Comparison of ENCODE assay signal across 8 cellular contexts in genomic region chr20:59042151-59042795, GRCh38. TPM values are rescaled to one million over a fixed set of nuclear protein-coding genes. Genes with fewer than 3 reads are reported as not detected.
DNase-seq lines count a peak whose midpoint lies in the region; ATAC-seq, FAIRE-seq and TF ChIP-seq lines count a peak whose summit lies in the region.

Gene PRELID3B (minus strand): TSS chr20:59042786. CDS start chr20:59042730, 56 bp downstream.

- TF ChIP-seq CTCF in SU-DHL-6 (IDR thresholded peaks at IDR 0.05; ENCODE audit: insufficient read depth, low read length, poor library complexity, severe bottlenecking) (no peak), endothelial cell of umbilical vein (IDR thresholded peaks at IDR 0.05; ENCODE audit: extremely low read depth in 1 of 2, insufficient read depth in 1 of 2, low read depth in 1 of 2, low read length in 2 of 2) (no peak)

- H3K4me1 ChIP-seq in endothelial cell of umbilical vein (ENCODE audit: control insufficient read depth, extremely low read depth, insufficient read depth, low read length) (peaks cover 8% of the 10 kb centered on the region), mucosa of rectum (ENCODE audit: control insufficient read depth in 2 of 2, insufficient read depth in 2 of 2, low read length in 2 of 2) (peaks cover 16 to 33% of the 10 kb centered on the region in 2 donors)

- intact Hi-C loops in endothelial cell of umbilical vein (cut with micrococcal nuclease): loop anchor here (1.0 to 2.0 kb wide), 4 partner anchors 10 to 61 kb away; partner anchors contain the start of genes ATP5F1E and NELFCD

- H2AFZ ChIP-seq in SU-DHL-6 (ENCODE audit: low read depth, low read length, severe bottlenecking) (peak within 1 kb of the TSS; percentile 73), endothelial cell of umbilical vein (ENCODE audit: low read depth, low read length) (peak within 1 kb of the TSS; percentile 83)

- H3K9ac ChIP-seq in SU-DHL-6 (ENCODE audit: low read length) (peak within 1 kb of the TSS; percentile 94), endothelial cell of umbilical vein (replicated peaks; ENCODE audit: extremely low read depth, insufficient read depth, low read length) (peak within 1 kb of the TSS; percentile 37), mucosa of rectum (ENCODE audit: low read depth in 1 of 2, low read length in 2 of 2) (peak within 1 kb of the TSS; percentile 92 to 93)

- BruUV-seq in endothelial cell of umbilical vein (replicated peaks; lab: Mats Ljungman, UMichigan): no TSS peak

- DNase-seq in COLO668 (lab: John Stamatoyannopoulos, UW; ENCODE audit: unreplicated experiment) (peak; percentile 58), endothelial cell of umbilical vein (ENCODE audit: low read depth, low spot score) (no peak), inferior parietal cortex (ENCODE audit: extremely low spot score) (no peak), DMS153 (lab: John Stamatoyannopoulos, UW) (no peak)

- H3K4me2 ChIP-seq in SU-DHL-6 (ENCODE audit: low read depth, low read length, poor library complexity, severe bottlenecking) (peak within 1 kb of the TSS; percentile 97), endothelial cell of umbilical vein (ENCODE audit: insufficient read depth, low read length) (peak within 1 kb of the TSS; percentile 87)

- peaks cover 19% of the 10 kb centered on the region for H3F3A ChIP-seq in SU-DHL-6 (ENCODE audit: insufficient read depth)

- no peaks in the 10 kb centered on the region for H3K9me2 ChIP-seq in SU-DHL-6 (replicated peaks; ENCODE audit: insufficient read depth, low read length)

- H3K27me3 ChIP-seq in SU-DHL-6 (ENCODE audit: low read length): no peaks in the 10 kb centered on the region
- H3K27me3 ChIP-seq in endothelial cell of umbilical vein (ENCODE audit: control insufficient read depth in 2 of 2, insufficient read depth in 2 of 2, low read length in 2 of 2): no peaks in the 10 kb centered on the region
- H3K27me3 ChIP-seq in mucosa of rectum (ENCODE audit: control insufficient read depth in 2 of 2, insufficient read depth in 2 of 2, low read length in 2 of 2): no peaks in the 10 kb centered on the region

- peak; percentile 58 for FAIRE-seq in endothelial cell of umbilical vein (lab: Jason Lieb, UNC)

- H3K4me3 ChIP-seq in SU-DHL-6 (ENCODE audit: insufficient read depth, low read length, poor library complexity, severe bottlenecking) (peak within 1 kb of the TSS; percentile 89), endothelial cell of umbilical vein (replicated peaks in 1 of 3; ENCODE audit: insufficient read depth in 1 of 3, low read depth in 1 of 3, low read length in 3 of 3) (peak within 1 kb of the TSS; percentile 26 to 91 (median 69)), mucosa of rectum (ENCODE audit: low read length in 2 of 2) (peak within 1 kb of the TSS; percentile 88 to 93)

- CTCF ChIA-PET in endothelial cell of umbilical vein (lab: Charles Lee): interaction anchor here (0.6 to 1.9 kb wide), 4 partner anchors 10 to 179 kb away, joined by 3 to 5 read pairs (median 4); partner anchors contain the start of gene ATP5F1E

- H4K20me1 ChIP-seq in SU-DHL-6 (ENCODE audit: low read depth, low read length): peaks cover 23% of the 10 kb centered on the region; the same call in 1 of the 2 replicates
- no peaks in the 10 kb centered on the region for H4K20me1 ChIP-seq in endothelial cell of umbilical vein (replicated peaks; ENCODE audit: control insufficient read depth, extremely low read depth, insufficient read depth, low read length)

- H3K9me3 ChIP-seq in SU-DHL-6 (ENCODE audit: insufficient read depth, low read length) (no peaks in the 10 kb centered on the region), endothelial cell of umbilical vein (replicated peaks; ENCODE audit: control insufficient read depth, insufficient read depth, low read length) (no peaks in the 10 kb centered on the region), mucosa of rectum (ENCODE audit: control insufficient read depth in 2 of 2, low read length in 2 of 2) (no peaks in the 10 kb centered on the region)

- TF ChIP-seq POLR2A in endothelial cell of umbilical vein (IDR thresholded peaks at IDR 0.05; ENCODE audit: low read depth, low read length): peak; percentile 62

- peaks cover 13% of the 10 kb centered on the region; the same call in 1 of the 2 replicates for H3K36me3 ChIP-seq in SU-DHL-6 (ENCODE audit: low read length)
- H3K36me3 ChIP-seq in endothelial cell of umbilical vein (ENCODE audit: control insufficient read depth in 2 of 2, extremely low read depth in 1 of 2, insufficient read depth in 2 of 2, low read length in 2 of 2): peaks cover 4 to 7% of the 10 kb centered on the region in 2 experiments
- H3K36me3 ChIP-seq in mucosa of rectum (ENCODE audit: control insufficient read depth in 2 of 2, insufficient read depth in 2 of 2, low read length in 2 of 2): peaks cover 11 to 17% of the 10 kb centered on the region in 2 donors

- POLR2A ChIA-PET in endothelial cell of umbilical vein (lab: Charles Lee): interaction anchor here (1.0 to 1.5 kb wide), 2 partner anchors 10 to 153 kb away, joined by 3 to 5 read pairs; partner anchors contain the start of gene ATP5F1E

- ATAC-seq in GM19023 (IDR thresholded peaks at IDR 0.05; ENCODE audit: unreplicated experiment): peak; percentile 24
- ATAC-seq in HG03135 (IDR thresholded peaks at IDR 0.05; ENCODE audit: unreplicated experiment): peak; percentile 19

- H3K9me1 ChIP-seq in endothelial cell of umbilical vein (replicated peaks; ENCODE audit: control insufficient read depth, extremely low read depth, insufficient read depth, low read length): no peaks in the 10 kb centered on the region

- peak within 1 kb of the TSS; percentile 64 for H3K27ac ChIP-seq in SU-DHL-6 (ENCODE audit: low read depth, low read length)
- no peak within 1 kb of the TSS for H3K27ac ChIP-seq in endothelial cell of umbilical vein (ENCODE audit: insufficient read depth, low read depth, low read length)
- H3K27ac ChIP-seq in mucosa of rectum (ENCODE audit: low read depth in 2 of 2, low read length in 2 of 2): peak within 1 kb of the TSS; percentile 90 to 92

- dilution Hi-C loops in endothelial cell of umbilical vein (cut with MboI; ENCODE audit: extremely low pct_ligation_motif_present, low sequenced_read_pairs): no loop called here

- H3K79me2 ChIP-seq in SU-DHL-6 (ENCODE audit: insufficient read depth, low read length) (peaks cover 53% of the 10 kb centered on the region), endothelial cell of umbilical vein (ENCODE audit: control insufficient read depth, insufficient read depth, low read length) (peaks cover 48% of the 10 kb centered on the region)

TF ChIP-seq in endothelial cell of umbilical vein, 7 proteins besides CTCF, POLR2A, EP300 and RAD21:
- TF ChIP-seq EZH2 (IDR thresholded peaks at IDR 0.05; ENCODE audit: borderline replicate concordance, low read depth, low read length, severe bottlenecking) (no peak), GATA2 (IDR thresholded peaks at IDR 0.05; ENCODE audit: insufficient read depth, insufficient read length, low read depth, low read length) (no peak), JUN (IDR thresholded peaks at IDR 0.05; ENCODE audit: borderline replicate concordance, insufficient read depth, insufficient read length, low read depth) (no peak), POLR2AphosphoS5 (IDR thresholded peaks at IDR 0.05; ENCODE audit: insufficient read depth, low read depth, low read length) (no peak), MAX (IDR thresholded peaks at IDR 0.05; ENCODE audit: insufficient read depth, insufficient read length) (no peak), MYC (IDR thresholded peaks at IDR 0.05; ENCODE audit: low read depth, low read length) (no peak), FOS (IDR thresholded peaks at IDR 0.05; ENCODE audit: borderline replicate concordance, insufficient read depth, low read length) (no peak)

RNA-seq across cellular contexts. Expression of gene PRELID3B, which starts in this region (rescaled TPM):
- total RNA-seq in endothelial cell of umbilical vein: 47.4 and 57.2 TPM in 2 replicates
- polyA plus RNA-seq in endothelial cell of umbilical vein: 12.1 and 14.9 TPM in 2 replicates
- 26.1 and 28.8 TPM in 2 replicates for polyA plus RNA-seq in endothelial cell of umbilical vein (2011; cell fraction: cytosol; rRNA removed)
- 15.9 and 16.0 TPM in 2 replicates for polyA plus RNA-seq in endothelial cell of umbilical vein (2011; cell fraction: nucleus; rRNA removed)
- 43.9 and 54.5 TPM in 2 replicates for polyA plus RNA-seq in endothelial cell of umbilical vein (2012)
- polyA minus RNA-seq in endothelial cell of umbilical vein: 88.1 and 114 TPM in 2 replicates
- polyA minus RNA-seq in endothelial cell of umbilical vein (2011; cell fraction: cytosol; rRNA and poly(A)+ RNA removed): 126 TPM
- polyA minus RNA-seq in endothelial cell of umbilical vein (2011; cell fraction: nucleus; rRNA and poly(A)+ RNA removed): 17.4 and 22.8 TPM in 2 replicates

Comparison
In these comparisons a context has a peak if more than half of its experiments do, and no peak if none do; other contexts are left out.
1. H3K9ac ChIP-seq: peak in every context shown above with its lines; median percentile 94 in SU-DHL-6; 92 in mucosa of rectum; 37 in endothelial cell of umbilical vein.